ENCODE assay signal across 7 cellular contexts in genomic region chr21:45139003-45139360, GRCh38.
DNase-seq lines count a peak whose midpoint lies in the region; TF ChIP-seq lines count a peak whose summit lies in the region.
"Not testable (repeated sequence)": the region's sequence is repeated elsewhere in the genome, so short reads cannot be mapped to it uniquely, and the experiment has no call there.

No MANE protein-coding gene starts in this region.

- not testable (repeated sequence) for H4K20me1 ChIP-seq in hepatocyte (ENCODE audit: insufficient read depth, poor library complexity, severe bottlenecking); neural progenitor cell (ENCODE audit: low read depth)

- not testable (repeated sequence) for H2AFZ ChIP-seq in hepatocyte; neural progenitor cell (replicated peaks)

- H3K4me2 ChIP-seq in hepatocyte, neural progenitor cell: not testable (repeated sequence)

- H3K27ac Mint-ChIP-seq in MCF 10A (ENCODE audit: low read depth, unreplicated experiment); endodermal cell: not testable (repeated sequence)
- peak overlapping the region; percentile 74 for H3K27ac Mint-ChIP-seq in neural progenitor cell

- not testable (repeated sequence) for H3K4me3 Mint-ChIP-seq in MCF 10A (ENCODE audit: unreplicated experiment); endodermal cell; neural progenitor cell

- DNase-seq in Daoy (ENCODE audit: low read depth): peak; percentile 65
- peak; percentile 27 for DNase-seq in HT1080 (ENCODE audit: low read depth)
- not testable (repeated sequence) for DNase-seq in RWPE1 (ENCODE audit: low spot score); hepatocyte (ENCODE audit: low spot score); neural progenitor cell (ENCODE audit: low spot score)
- peak; percentile 16 for DNase-seq in MCF 10A (ENCODE audit: unreplicated experiment)
- DNase-seq in endodermal cell: peak; percentile 48

- H3K9me3 Mint-ChIP-seq in MCF 10A (ENCODE audit: unreplicated experiment); endodermal cell; neural progenitor cell: not testable (repeated sequence)

- POLR2A ChIA-PET in RWPE1 (lab: Yijun Ruan, JAX; ENCODE audit: low non-redundant PET): not testable (repeated sequence)
- POLR2A ChIA-PET in MCF 10A (lab: Yijun Ruan, JAX): interaction anchor here (0.7 to 2.5 kb wide), 3 partner anchors 9 to 1262 kb away, joined by 3 to 15 read pairs (median 7); partner anchors contain the start of gene POFUT2

- BruUV-seq in MCF 10A (replicated peaks; lab: Mats Ljungman, UMichigan): not testable (repeated sequence)

- H3K4me1 Mint-ChIP-seq in MCF 10A (ENCODE audit: insufficient read depth, unreplicated experiment) (peaks cover 18% of the 10 kb centered on the region), neural progenitor cell (peaks cover 14% of the 10 kb centered on the region)
- not testable (repeated sequence) for H3K4me1 Mint-ChIP-seq in endodermal cell

- H3K9me2 ChIP-seq in hepatocyte (replicated peaks; ENCODE audit: insufficient read depth): not testable (repeated sequence)

- H3K36me3 Mint-ChIP-seq in MCF 10A (ENCODE audit: insufficient read depth, unreplicated experiment); endodermal cell (ENCODE audit: low read depth); neural progenitor cell: not testable (repeated sequence)

- H3K27ac ChIP-seq in RWPE1 (0 out of 2 replicates have a peak overlapping the region, but pooled peaks have one; percentile 11), hepatocyte (peak overlapping the region; percentile 96)
- H3K27ac ChIP-seq in endodermal cell (ENCODE audit: low read depth, low read length); neural progenitor cell: not testable (repeated sequence)

- CTCF ChIA-PET in RWPE1 (lab: Yijun Ruan, JAX) (interaction anchor here (0.6 to 4.1 kb wide), 9 partner anchors 9 to 465 kb away, joined by 3 to 57 read pairs (median 6); partner anchors contain the start of gene SLX9), MCF 10A (lab: Yijun Ruan, JAX) (interaction anchor here (0.5 to 8.8 kb wide), 31 partner anchors 9 to 937 kb away, joined by 3 to 302 read pairs (median 5); partner anchors contain the start of genes POFUT2 and UBE2G2)

- not testable (repeated sequence) for H3K27me3 Mint-ChIP-seq in MCF 10A (ENCODE audit: insufficient read depth, unreplicated experiment); endodermal cell (ENCODE audit: insufficient read depth); neural progenitor cell (ENCODE audit: insufficient read depth, low read depth)

- not testable (repeated sequence) for H3K9me3 ChIP-seq in endodermal cell (ENCODE audit: control insufficient read depth, low read length); hepatocyte (ENCODE audit: low read depth); neural progenitor cell (ENCODE audit: low read depth)

- not testable (repeated sequence) for H3K4me3 ChIP-seq in endodermal cell (ENCODE audit: low read length); hepatocyte; neural progenitor cell

- not testable (repeated sequence) for H3K79me2 ChIP-seq in hepatocyte; neural progenitor cell (ENCODE audit: low read depth)

- 93 to 96% methylated on average over 5 to 7 of the region's 7 CpGs for WGBS in endodermal cell (ENCODE audit: insufficient coverage in 1 of 2, insufficient read length in 1 of 2), 2 experiments
- WGBS in hepatocyte (ENCODE audit: low lambda C conversion rate, missing lambda C conversion rate): over 99% methylated on average over 7 of the region's 7 CpGs

- not testable (repeated sequence) for TF ChIP-seq CTCF in RWPE1 (conservative IDR thresholded peaks at IDR 0.05; ENCODE audit: low read depth); MCF 10A (IDR thresholded peaks at IDR 0.05; ENCODE audit: unreplicated experiment); endodermal cell (conservative IDR thresholded peaks at IDR 0.05); hepatocyte (IDR thresholded peaks at IDR 0.05; ENCODE audit: poor library complexity); neural progenitor cell (IDR thresholded peaks at IDR 0.05)

- H3K9ac ChIP-seq in endodermal cell (ENCODE audit: extremely low read depth, low read length, poor library complexity, severe bottlenecking); neural progenitor cell: not testable (repeated sequence)

- not testable (repeated sequence) for H3K27me3 ChIP-seq in endodermal cell (ENCODE audit: control insufficient read depth, insufficient read depth, low read length, poor library complexity, severe bottlenecking); hepatocyte; neural progenitor cell

- H3K4me1 ChIP-seq in endodermal cell (ENCODE audit: control insufficient read depth, insufficient read depth, low read length); hepatocyte (ENCODE audit: insufficient read depth); neural progenitor cell: not testable (repeated sequence)

- not testable (repeated sequence) for H3K36me3 ChIP-seq in endodermal cell (ENCODE audit: control insufficient read depth, insufficient read depth, low read length); hepatocyte (replicated peaks; ENCODE audit: insufficient read depth, low read depth); neural progenitor cell

- not testable (repeated sequence) for H3F3A ChIP-seq in neural progenitor cell (ENCODE audit: low read depth)

- intact Hi-C loops in MCF 10A (cut with micrococcal nuclease): loop anchor here (5.0 kb wide), 1 partner anchor 267 kb away; the partner anchor contains the start of gene PTTG1IP
